In genomic region chr1:225777058-225777582, GRCh38 we compare ENCODE assay signal across 8 cellular contexts. TPM values are rescaled to one million over a fixed set of nuclear protein-coding genes. Genes with fewer than 3 reads are reported as not detected.
DNase-seq lines count a peak whose midpoint lies in the region; ATAC-seq and TF ChIP-seq lines count a peak whose summit lies in the region.

No MANE protein-coding gene starts in this region.

- DNase-seq in activated CD4-positive, CD25-positive, alpha-beta regulatory T cell (lab: John Stamatoyannopoulos, UW) = no peak
- DNase-seq in amniotic epithelial cell (ENCODE audit: low read depth) (peak; percentile 10), uterus (no peak), NCI-H2171 treated with DMSO at 0.1 percent for 48 hours (lab: John Stamatoyannopoulos, UW) (no peak), NK-92 (lab: John Stamatoyannopoulos, UW; ENCODE audit: unreplicated experiment) (no peak)

- intact Hi-C loops in uterus (cut with DNase I; ENCODE audit: low total_unique reads) = loop anchor here (10.0 kb wide), 2 partner anchors 122 to 302 kb away; partner anchors contain the start of gene ENAH

- H3K27ac ChIP-seq in liver (ENCODE audit: low read depth in 1 of 2, low read length in 2 of 2) (peak overlapping the region; percentile 65 to 76), uterus (peak overlapping the region; percentile 93 to 96)

- H3K27me3 ChIP-seq in liver (ENCODE audit: control insufficient read depth in 4 of 4, insufficient read depth in 4 of 4, low read length in 3 of 4) (no peaks in the 10 kb centered on the region), uterus (no peaks in the 10 kb centered on the region)

- peak; percentile 6 to 7 for ATAC-seq in activated CD4-positive, CD25-positive, alpha-beta regulatory T cell treated with anti-CD3 and anti-CD28 coated beads, Interleukin-2, amount 50 U/mL, for 24 hours
- ATAC-seq in HG03175 (IDR thresholded peaks at IDR 0.05; ENCODE audit: unreplicated experiment) = peak; percentile 18

- peaks cover 9 to 41% (median 25%) of the 10 kb centered on the region in 4 donors for H3K4me1 ChIP-seq in liver (ENCODE audit: control insufficient read depth in 4 of 4, insufficient read depth in 4 of 4, low read length in 3 of 4)
- peaks cover 0 to 5% of the 10 kb centered on the region in 2 donors for H3K4me1 ChIP-seq in uterus

- H3K4me3 ChIP-seq in liver (ENCODE audit: low read depth in 1 of 3, low read length in 3 of 3) = peak overlapping the region in 2 of 3 donors; percentile 43 to 63
- peak overlapping the region; percentile 62 to 87 for H3K4me3 ChIP-seq in uterus

- no peak for TF ChIP-seq POLR2A in uterus (IDR thresholded peaks at IDR 0.05)

- TF ChIP-seq RAD21 in liver (IDR thresholded peaks at IDR 0.05) = no peak

- 32% methylated on average over 18 of the region's 18 CpGs for WGBS in liver

- no peak for TF ChIP-seq CTCF in liver (IDR thresholded peaks at IDR 0.05; ENCODE audit: low read depth, low read length, missing input control)
- no peak for TF ChIP-seq CTCF in uterus (IDR thresholded peaks at IDR 0.05)

- peak overlapping the region; percentile 28 to 88 for H3K9ac ChIP-seq in liver (ENCODE audit: low read depth in 1 of 2, low read length in 2 of 2)

- H3K9me3 ChIP-seq in liver (ENCODE audit: control insufficient read depth in 4 of 4, low read length in 3 of 4) (no peaks in the 10 kb centered on the region), uterus (no peaks in the 10 kb centered on the region)

- H3K36me3 ChIP-seq in liver (ENCODE audit: control insufficient read depth in 4 of 4, insufficient read depth in 3 of 4, low read depth in 1 of 4, low read length in 3 of 4) = no peaks in the 10 kb centered on the region
- no peaks in the 10 kb centered on the region for H3K36me3 ChIP-seq in uterus

TF ChIP-seq in liver, 16 proteins besides CTCF, POLR2A, EP300 and RAD21:
- TF ChIP-seq ZBTB33 (IDR thresholded peaks at IDR 0.05) (no peak), MAX (IDR thresholded peaks at IDR 0.05) (peak; percentile 7)

RNA-seq across cellular contexts. Expression of gene SRP9, which starts 0.5 kb away (rescaled TPM):
- total RNA-seq in liver (100 to 1,000 TPM; 152 to 154 TPM), uterus (100 to 1,000 TPM; 169 to 551 (median 202) TPM)
- 100 to 1,000 TPM; 154 to 179 TPM for polyA plus RNA-seq in liver

RNA-seq across cellular contexts. Expression of gene EPHX1, which starts 32.8 kb away (rescaled TPM):
- total RNA-seq in liver (100 to 1,000 TPM in 1 of 2 donors, 10 to 100 TPM in 1; 93.8 to 230 TPM), uterus (100 to 1,000 TPM in 1 of 4 donors, 10 to 100 TPM in 3; 51.2 to 156 (median 55.3) TPM)
- 1,000 to 10,000 TPM in 1 of 2 donors, 100 to 1,000 TPM in 1; 178 to 1,448 TPM for polyA plus RNA-seq in liver
